ENCODE assay signal across 11 cellular contexts in the genomic region with DNA sequence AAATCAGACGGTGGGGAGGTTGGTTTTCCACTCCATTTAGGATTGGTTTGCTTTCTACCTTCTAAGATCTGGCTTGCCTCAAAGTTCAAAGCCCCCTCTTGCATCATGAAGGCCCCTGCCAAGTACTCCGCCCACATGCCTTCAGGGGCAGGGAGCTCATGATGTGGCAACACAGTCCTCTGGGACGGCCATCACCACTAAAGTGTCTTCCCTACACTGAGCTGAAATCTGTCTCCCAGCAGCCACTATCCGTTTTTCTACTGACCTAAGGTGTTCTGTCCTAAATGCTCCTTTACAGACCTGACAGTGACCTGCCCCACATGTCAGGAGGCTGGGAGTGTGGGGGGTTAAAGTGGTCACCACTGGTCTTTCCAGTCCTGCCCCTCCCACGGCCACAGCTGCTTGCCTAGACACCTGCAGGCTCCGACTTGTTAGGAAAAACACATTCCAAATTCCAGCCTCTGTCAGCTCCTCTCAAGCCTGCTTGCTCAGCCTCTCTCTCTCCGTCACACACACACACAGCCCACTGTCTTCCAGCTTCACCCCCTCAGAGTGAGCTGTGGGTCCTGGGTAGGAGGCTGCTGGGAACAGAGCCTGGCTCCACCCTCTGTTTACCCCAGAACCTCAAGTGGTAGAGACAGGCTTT. TPM values are rescaled to one million over a fixed set of nuclear protein-coding genes. Genes with fewer than 3 reads are reported as not detected.
A peak's percentile ranks its signal among the peaks of the same experiment; 100 is the strongest.
DNase-seq lines count a peak whose midpoint lies in the region; ATAC-seq, FAIRE-seq and TF ChIP-seq lines count a peak whose summit lies in the region.
"Had no signal": no experiment of that assay in that cellular context is flagged by ENCODE, and none has a peak within 500 bp of the region (broad histone marks: within the 10 kb centered on the region; RNA-seq: fewer than 3 reads in every experiment).

No MANE protein-coding gene starts in this region.

- TF ChIP-seq CTCF in breast epithelium (IDR thresholded peaks at IDR 0.05) (no peak), lung (IDR thresholded peaks at IDR 0.05; ENCODE audit: control extremely low read depth, extremely low read depth) (no peak), kidney (IDR thresholded peaks at IDR 0.05; ENCODE audit: borderline replicate concordance, extremely low read depth, insufficient read depth) (no peak)

- H3K4me3 ChIP-seq in breast epithelium, result peak overlapping the region in 1 of 3 donors; percentile 14
- no peak overlapping the region for H3K4me3 ChIP-seq in lung
- H3K4me3 ChIP-seq in kidney (ENCODE audit: low read length in 2 of 2), result no peak overlapping the region

- H3K4me1 ChIP-seq in breast epithelium, result peaks cover 42 to 54% of the 10 kb centered on the region in 2 donors
- peaks cover 45 to 50% of the 10 kb centered on the region in 2 donors for H3K4me1 ChIP-seq in lung (ENCODE audit: control insufficient read depth in 2 of 2, insufficient read depth in 2 of 2, low read length in 2 of 2)
- peaks cover 49% of the 10 kb centered on the region in 2 donors for H3K4me1 ChIP-seq in kidney (ENCODE audit: control insufficient read depth in 1 of 2, insufficient read depth in 1 of 2, low read depth in 1 of 2, low read length in 2 of 2)

- peak; percentile 31 for DNase-seq in SIG-M5 treated with dmso at 0.1 percent for 504 hours (lab: John Stamatoyannopoulos, UW; ENCODE audit: unreplicated experiment)
- DNase-seq in SIG-M5 (lab: John Stamatoyannopoulos, UW), result no peak
- DNase-seq in breast epithelium (ENCODE audit: low spot score in 2 of 2), result peak; percentile 62 to 92
- DNase-seq in lung (ENCODE audit: low spot score), result peak; percentile 69
- DNase-seq in urothelium cell line (ENCODE audit: low spot score), result no peak
- no peak for DNase-seq in iPS-NIHi11 (ENCODE audit: low spot score)
- no peak for DNase-seq in NCI-H1930 (lab: John Stamatoyannopoulos, UW)
- DNase-seq in kidney, result no peak
- DNase-seq: CD4-positive, CD25-positive, alpha-beta regulatory T cell; effector memory CD4-positive, alpha-beta T cell had no signal

- H3K27ac ChIP-seq in breast epithelium (peak overlapping the region; percentile 76 to 78), lung (ENCODE audit: low read depth in 1 of 2, low read length in 1 of 2) (peak overlapping the region in 1 of 2 donors; percentile 81), kidney (ENCODE audit: low read depth in 2 of 2, low read length in 2 of 2) (no peak overlapping the region)

- no peaks in the 10 kb centered on the region for H3K27me3 ChIP-seq in breast epithelium
- no peaks in the 10 kb centered on the region for H3K27me3 ChIP-seq in lung (ENCODE audit: control insufficient read depth, insufficient read depth)

- H3K9me3 ChIP-seq in breast epithelium (no peaks in the 10 kb centered on the region), lung (ENCODE audit: control insufficient read depth in 2 of 2, insufficient read depth in 1 of 2, low read length in 1 of 2) (no peaks in the 10 kb centered on the region), kidney (ENCODE audit: control insufficient read depth in 1 of 2, low read length in 2 of 2) (no peaks in the 10 kb centered on the region)

- H3K9ac ChIP-seq in kidney (ENCODE audit: low read length in 2 of 2), result no peak overlapping the region

- H3K36me3 ChIP-seq in breast epithelium, result no peaks in the 10 kb centered on the region
- H3K36me3 ChIP-seq in lung (ENCODE audit: control insufficient read depth in 2 of 2, insufficient read depth in 2 of 2, low read length in 2 of 2), result peaks cover 0 to 3% of the 10 kb centered on the region in 2 donors
- peaks cover 0 to 2% of the 10 kb centered on the region in 2 donors for H3K36me3 ChIP-seq in kidney (ENCODE audit: control insufficient read depth in 1 of 2, insufficient read depth in 2 of 2, low read length in 2 of 2)

- 33 to 44% methylated on average over 7 of the region's 7 CpGs for WGBS in lung, 2 donors

- no peak for TF ChIP-seq POLR2A in breast epithelium (IDR thresholded peaks at IDR 0.05)

- ATAC-seq in lung (ENCODE audit: insufficient read depth, low FRiP score), result peak; percentile 37

- FAIRE-seq in urothelium cell line (lab: Jason Lieb, UNC) (peak; percentile 5), kidney (lab: Jason Lieb, UNC) (no peak)

- intact Hi-C loops in breast epithelium (cut with DNase I; ENCODE audit: low total_unique reads), result no loop called here
- intact Hi-C loops in kidney (cut with DNase I), result no loop called here

RNA-seq across cellular contexts. Expression of a gene that starts 44.9 kb away (rescaled TPM):
- 10 to 100 TPM in 2 of 3 donors, 1 to 10 TPM in 1; 3.8 to 18.7 (median 17.9) TPM for total RNA-seq in breast epithelium
- 10 to 100 TPM; 14.8 to 32.3 TPM for total RNA-seq in lung
- 10 to 100 TPM; 10.8 to 13.9 TPM for polyA plus RNA-seq in lung
- 39.8 TPM for total RNA-seq in kidney
- 16.4 TPM for polyA plus RNA-seq in kidney (ENCODE audit: insufficient read depth, low read depth, low replicate concordance)
- polyA plus RNA-seq: IgD-negative memory B cell had no signal

Comparison
In these comparisons a context has a peak if more than half of its experiments do, and no peak if none do; other contexts are left out.
1. DNase-seq: peak in SIG-M5 treated with dmso at 0.1 percent for 504 hours (single experiment), breast epithelium (2 of 2) and lung (single experiment); none in SIG-M5 (single experiment), urothelium cell line (single experiment), iPS-NIHi11 (single experiment), NCI-H1930 (0 of 2) and kidney (single experiment).
2. H3K27ac ChIP-seq: peak in breast epithelium (2 of 2); none in kidney (0 of 2).